In the genomic region with DNA sequence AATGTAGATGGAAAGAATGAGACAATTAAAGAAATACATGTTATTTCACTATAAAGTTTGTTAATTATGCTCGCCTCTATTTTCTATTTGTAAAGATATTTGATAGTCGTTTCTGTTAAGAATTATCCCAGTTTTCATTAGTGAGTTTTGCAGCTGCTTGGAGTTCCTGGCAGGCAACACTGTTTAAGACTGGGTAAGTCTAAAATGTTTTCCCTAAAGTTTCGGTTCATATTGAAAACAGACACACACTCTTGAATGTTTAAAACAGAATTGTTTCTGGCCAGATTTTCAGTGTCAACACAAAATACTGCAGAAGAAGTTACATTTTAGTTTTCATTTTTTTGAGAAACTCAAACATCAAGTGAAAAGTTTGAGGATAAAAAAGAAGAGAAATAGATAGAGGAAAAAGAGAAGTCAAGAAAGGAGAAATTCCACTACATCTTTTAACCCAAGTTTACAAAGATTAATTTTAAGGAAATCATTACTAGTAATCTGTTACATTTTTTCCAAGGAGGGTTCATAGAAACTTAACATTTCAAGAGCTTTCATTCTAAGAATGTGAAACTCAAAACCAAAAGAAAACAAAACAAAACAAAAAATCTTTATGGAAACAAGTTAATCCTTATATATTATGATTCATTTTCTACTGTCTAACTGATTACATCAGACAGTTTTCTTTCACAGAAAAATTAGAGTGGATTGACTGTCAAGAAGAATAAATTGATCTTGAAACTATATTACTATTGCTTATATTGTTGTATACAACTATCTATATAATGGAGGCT, we compare ENCODE assay signal across 20 cellular contexts.
DNase-seq lines count a peak whose midpoint lies in the region; TF ChIP-seq lines count a peak whose summit lies in the region.
"Had no signal": no experiment of that assay in that cellular context is flagged by ENCODE, and none has a peak within 500 bp of the region (broad histone marks: within the 10 kb centered on the region; RNA-seq: fewer than 3 reads in every experiment).

No MANE protein-coding gene starts in this region.

- H3K4me1 ChIP-seq in GM23248 (ENCODE audit: insufficient read depth) (peaks cover 5% of the 10 kb centered on the region; the same call in 1 of the 2 replicates), trophoblast cell (ENCODE audit: control insufficient read depth in 1 of 2, insufficient read depth in 2 of 2, low read length in 2 of 2) (no peaks in the 10 kb centered on the region)

- no peak overlapping the region for H3K18ac ChIP-seq in trophoblast cell (ENCODE audit: low read length)

- no peak overlapping the region for H3K4ac ChIP-seq in trophoblast cell (ENCODE audit: low read depth, low read length)

- H2BK12ac ChIP-seq in trophoblast cell (ENCODE audit: low read length): no peak overlapping the region

- TF ChIP-seq CTCF in astrocyte of the spinal cord (IDR thresholded peaks at IDR 0.05; ENCODE audit: low read depth, low read length) (no peak), osteocyte (IDR thresholded peaks at IDR 0.05) (no peak)

- no peaks in the 10 kb centered on the region for H4K20me1 ChIP-seq in GM23248 (ENCODE audit: insufficient read depth)

- no peak overlapping the region for H2BK120ac ChIP-seq in trophoblast cell (ENCODE audit: insufficient read depth, low read length, poor library complexity)

- no peaks in the 10 kb centered on the region for H3K9me2 ChIP-seq in GM23248 (ENCODE audit: insufficient read depth)

- H3K36me3 Mint-ChIP-seq in osteocyte (ENCODE audit: unreplicated experiment): no peaks in the 10 kb centered on the region
- H3K36me3 Mint-ChIP-seq: CD8-positive, alpha-beta memory T cell; memory B cell; stimulated activated effector memory CD8-positive, alpha-beta T cell treated with anti-CD3 and anti-CD28 coated beads, Interleukin-12 subunit alpha, Interleukin-12 subunit beta, amount 100 ng/mL, for 72 hours had no signal

- H4K91ac ChIP-seq in trophoblast cell (ENCODE audit: low read depth, low read length): no peak overlapping the region

- H3K4me3 Mint-ChIP-seq in osteocyte (ENCODE audit: unreplicated experiment): peak overlapping the region; percentile 66
- H3K4me3 Mint-ChIP-seq: CD8-positive, alpha-beta memory T cell; memory B cell; nephron progenitor cell; stimulated activated effector memory CD8-positive, alpha-beta T cell treated with anti-CD3 and anti-CD28 coated beads, Interleukin-12 subunit alpha, Interleukin-12 subunit beta, amount 100 ng/mL, for 72 hours had no signal

- peak; percentile 2 for DNase-seq in GM23248
- DNase-seq in astrocyte of the spinal cord (ENCODE audit: low read depth, low spot score): peak; percentile 34
- peak; percentile 24 for DNase-seq in fibroblast of the conjunctiva (ENCODE audit: low read depth)
- DNase-seq in osteocyte (ENCODE audit: extremely low spot score, unreplicated experiment): no peak
- no peak for DNase-seq in NCI-H748 (lab: John Stamatoyannopoulos, UW; ENCODE audit: unreplicated experiment)
- no peak for DNase-seq in NCI-H1417 (lab: John Stamatoyannopoulos, UW)
- no peak for DNase-seq in trophoblast cell
- no peak for DNase-seq in NCI-H1105 treated with DMSO at 0.1 percent for 48 hours (lab: John Stamatoyannopoulos, UW)
- DNase-seq: activated CD4-positive, alpha-beta T cell treated with anti-CD3 and anti-CD28 coated beads, Interleukin-2, amount 50 U/mL, for 1 hour; anterior cingulate cortex; CD8-positive, alpha-beta memory T cell; DMS79; NCI-H1694; NCI-H2227 treated with DMSO at 0.1 percent for 48 hours; nephron progenitor cell; retina; stimulated activated CD4-positive, alpha-beta T cell treated with anti-CD3 and anti-CD28 coated beads, Interleukin-15, amount 100 ng/mL, for 24 hours; thyroid gland had no signal

- H3K27ac Mint-ChIP-seq in osteocyte (ENCODE audit: unreplicated experiment): peak overlapping the region; percentile 96
- H3K27ac Mint-ChIP-seq: CD8-positive, alpha-beta memory T cell; memory B cell; nephron progenitor cell; stimulated activated effector memory CD8-positive, alpha-beta T cell treated with anti-CD3 and anti-CD28 coated beads, Interleukin-12 subunit alpha, Interleukin-12 subunit beta, amount 100 ng/mL, for 72 hours had no signal

- no peaks in the 10 kb centered on the region for H3K9me3 ChIP-seq in GM23248 (ENCODE audit: low read depth)
- no peaks in the 10 kb centered on the region for H3K9me3 ChIP-seq in trophoblast cell (ENCODE audit: insufficient read depth, low read depth, low read length)
- H3K9me3 ChIP-seq: thyroid gland had no signal

- no peaks in the 10 kb centered on the region for H3K27me3 Mint-ChIP-seq in osteocyte (ENCODE audit: unreplicated experiment)
- H3K27me3 Mint-ChIP-seq: CD8-positive, alpha-beta memory T cell; memory B cell had no signal

- in situ Hi-C loops in GM23248 (cut with MboI) (no loop called here), astrocyte of the spinal cord (cut with HindIII; ENCODE audit: low sequenced_read_pairs) (no loop called here)

- H2BK5ac ChIP-seq in trophoblast cell (ENCODE audit: low read depth, low read length, poor library complexity): no peak overlapping the region

- H3K14ac ChIP-seq in trophoblast cell (ENCODE audit: low read length): no peak overlapping the region

- H3K9ac ChIP-seq in GM23248: peak overlapping the region; percentile 29; the same call in 1 of the 2 replicates
- no peak overlapping the region for H3K9ac ChIP-seq in trophoblast cell (ENCODE audit: low read length)

- H3K36me3 ChIP-seq in GM23248 (ENCODE audit: low read depth): no peaks in the 10 kb centered on the region
- H3K36me3 ChIP-seq in trophoblast cell (ENCODE audit: control insufficient read depth in 1 of 2, insufficient read depth in 2 of 2, low read length in 2 of 2): no peaks in the 10 kb centered on the region
- H3K36me3 ChIP-seq: thyroid gland had no signal

- H3F3A ChIP-seq in GM23248 (ENCODE audit: insufficient read depth): no peaks in the 10 kb centered on the region

- H3K79me2 ChIP-seq in GM23248 (ENCODE audit: insufficient read depth) (no peaks in the 10 kb centered on the region), trophoblast cell (ENCODE audit: control insufficient read depth, insufficient read depth, low read length, poor library complexity) (no peaks in the 10 kb centered on the region)

- H3K79me1 ChIP-seq in trophoblast cell (ENCODE audit: low read length): no peaks in the 10 kb centered on the region

- H3K27ac ChIP-seq in GM23248 (0 out of 2 replicates have a peak overlapping the region, but pooled peaks have one; percentile 0), trophoblast cell (ENCODE audit: low read depth, low read length) (no peak overlapping the region)
- H3K27ac ChIP-seq: thyroid gland had no signal

- no peak overlapping the region for H2AK5ac ChIP-seq in trophoblast cell (ENCODE audit: low read length)

- H3K9me3 Mint-ChIP-seq in osteocyte (ENCODE audit: unreplicated experiment): no peaks in the 10 kb centered on the region
- H3K9me3 Mint-ChIP-seq: nephron progenitor cell had no signal

- H4K8ac ChIP-seq in trophoblast cell (ENCODE audit: low read depth, low read length): no peak overlapping the region

- H3K4me2 ChIP-seq in GM23248 (ENCODE audit: unreplicated experiment): peak overlapping the region; percentile 23
- no peak overlapping the region for H3K4me2 ChIP-seq in trophoblast cell (ENCODE audit: low read length)

- H3K27me3 ChIP-seq in GM23248 (replicated peaks; ENCODE audit: insufficient read depth) (no peaks in the 10 kb centered on the region), trophoblast cell (ENCODE audit: insufficient read depth, low read length) (no peaks in the 10 kb centered on the region)
- H3K27me3 ChIP-seq: thyroid gland had no signal

- H2AFZ ChIP-seq in GM23248: peak overlapping the region; percentile 72
- H2AFZ ChIP-seq in trophoblast cell (ENCODE audit: insufficient read depth, low read length, poor library complexity): no peak overlapping the region

- peaks cover 21% of the 10 kb centered on the region for H3K4me1 Mint-ChIP-seq in osteocyte (ENCODE audit: unreplicated experiment)
- H3K4me1 Mint-ChIP-seq: CD8-positive, alpha-beta memory T cell; memory B cell; nephron progenitor cell; stimulated activated effector memory CD8-positive, alpha-beta T cell treated with anti-CD3 and anti-CD28 coated beads, Interleukin-12 subunit alpha, Interleukin-12 subunit beta, amount 100 ng/mL, for 72 hours had no signal

- H3K4me3 ChIP-seq in GM23248 (peak overlapping the region; percentile 9; the same call in 1 of the 2 replicates), astrocyte of the spinal cord (ENCODE audit: low read depth, low read length) (no peak overlapping the region), trophoblast cell (ENCODE audit: low read depth, low read length) (no peak overlapping the region)
- H3K4me3 ChIP-seq: thyroid gland had no signal

- no peak overlapping the region for H4K12ac ChIP-seq in trophoblast cell (ENCODE audit: low read depth, low read length)

- no peak overlapping the region for H3K23ac ChIP-seq in trophoblast cell (ENCODE audit: low read length)

- 4 to 6% methylated on average over 3 of the region's 3 CpGs for WGBS in GM23248 (ENCODE audit: low coverage in 1 of 2, low lambda C conversion rate in 2 of 2, missing lambda C conversion rate in 2 of 2), 2 experiments
- no CpG with 5 or more reads among the region's 3 CpGs for WGBS in trophoblast cell (ENCODE audit: extremely low coverage, insufficient coverage, insufficient read length)

Comparison
In these comparisons a context has a peak if more than half of its experiments do, and no peak if none do; other contexts are left out.
1. DNase-seq: peak in GM23248 (single experiment), astrocyte of the spinal cord (single experiment) and fibroblast of the conjunctiva (single experiment); none in osteocyte (single experiment), NCI-H748 (single experiment), NCI-H1417 (0 of 3), trophoblast cell (0 of 2) and NCI-H1105 treated with DMSO at 0.1 percent for 48 hours (single experiment).